ENCODE assay signal across 1 cellular context in the genomic region with DNA sequence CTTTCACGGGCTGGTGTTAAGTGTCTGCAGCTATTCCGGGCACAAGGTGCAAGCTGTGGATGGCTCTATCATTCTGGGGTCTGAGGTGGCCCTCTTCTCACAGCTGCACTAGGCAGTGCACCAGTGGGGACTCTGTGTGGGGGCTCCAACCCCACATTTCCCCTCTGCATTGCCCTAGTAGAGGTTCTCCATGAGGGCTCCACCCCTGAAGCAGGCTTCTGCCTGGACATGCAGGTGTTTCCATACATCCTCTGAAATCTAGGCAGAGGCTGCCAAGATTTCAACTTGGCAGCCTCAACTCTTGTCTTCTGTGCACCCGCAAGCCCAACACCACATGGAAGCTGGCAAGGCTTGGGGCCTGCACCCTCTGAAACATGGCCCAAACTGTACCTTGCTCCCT.
TF ChIP-seq lines count a peak whose summit lies in the region.

No MANE protein-coding gene starts in this region.

TF ChIP-seq in K562, 482 proteins besides CTCF, POLR2A, EP300 and RAD21 (continued from another document):
- TF ChIP-seq CBX1 (IDR thresholded peaks at IDR 0.05; ENCODE audit: low read depth) (0 out of 2 replicates have a peak, but pooled peaks have one; percentile 35), CBX5 (IDR thresholded peaks at IDR 0.05; ENCODE audit: borderline replicate concordance, low read depth) (peak; percentile 86), TRIM28 (IDR thresholded peaks at IDR 0.05) (peak; percentile 64; the same call in 1 of the 2 replicates)
- TF ChIP-seq, protein P1, sequence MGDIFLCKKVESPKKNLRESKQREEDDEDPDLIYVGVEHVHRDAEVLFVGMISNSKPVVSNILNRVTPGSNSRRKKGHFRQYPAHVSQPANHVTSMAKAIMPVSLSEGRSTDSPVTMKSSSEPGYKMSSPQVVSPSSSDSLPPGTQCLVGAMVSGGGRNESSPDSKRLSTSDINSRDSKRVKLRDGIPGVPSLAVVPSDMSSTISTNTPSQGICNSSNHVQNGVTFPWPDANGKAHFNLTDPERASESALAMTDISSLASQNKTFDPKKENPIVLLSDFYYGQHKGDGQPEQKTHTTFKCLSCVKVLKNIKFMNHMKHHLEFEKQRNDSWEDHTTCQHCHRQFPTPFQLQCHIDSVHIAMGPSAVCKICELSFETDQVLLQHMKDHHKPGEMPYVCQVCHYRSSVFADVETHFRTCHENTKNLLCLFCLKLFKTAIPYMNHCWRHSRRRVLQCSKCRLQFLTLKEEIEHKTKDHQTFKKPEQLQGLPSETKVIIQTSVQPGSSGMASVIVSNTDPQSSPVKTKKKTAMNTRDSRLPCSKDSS (IDR thresholded peaks at IDR 0.05; ENCODE audit: low read depth, partially characterized antibody): peak; percentile 63
